ENCODE assay signal across 8 cellular contexts in the genomic region with DNA sequence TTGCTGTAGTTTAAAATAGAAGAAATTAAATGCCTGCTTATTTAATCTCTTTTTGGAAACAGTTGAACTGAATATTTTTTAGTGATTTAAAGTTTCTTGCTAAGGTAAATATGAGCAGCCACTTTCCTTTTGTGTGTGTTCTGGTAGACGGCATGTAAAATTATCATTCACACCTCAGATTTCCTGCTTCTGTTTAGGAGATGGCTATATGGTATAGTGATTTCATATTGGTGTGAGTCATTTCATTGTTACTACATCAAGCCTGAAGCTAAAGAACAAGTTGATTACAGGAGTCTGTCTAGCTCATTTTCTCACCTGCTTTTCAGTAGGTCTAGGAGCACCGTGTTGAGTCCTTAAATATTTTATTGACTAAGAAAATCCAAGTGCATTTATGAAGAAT. TPM values are rescaled to one million over a fixed set of nuclear protein-coding genes. Genes with fewer than 3 reads are reported as not detected.
A peak's percentile ranks its signal among the peaks of the same experiment; 100 is the strongest.
DNase-seq lines count a peak whose midpoint lies in the region; ATAC-seq and TF ChIP-seq lines count a peak whose summit lies in the region.

No MANE protein-coding gene starts in this region.

- H3K27ac Mint-ChIP-seq in activated naive CD8-positive, alpha-beta T cell, result peak overlapping the region; percentile 77
- H3K27ac Mint-ChIP-seq in natural killer cell, result peak overlapping the region; percentile 94 to 97

- H3K9me3 Mint-ChIP-seq in activated naive CD8-positive, alpha-beta T cell (ENCODE audit: low read depth), result no peaks in the 10 kb centered on the region
- no peaks in the 10 kb centered on the region for H3K9me3 Mint-ChIP-seq in natural killer cell

- peak overlapping the region; percentile 81 for H3K4me3 Mint-ChIP-seq in activated naive CD8-positive, alpha-beta T cell
- H3K4me3 Mint-ChIP-seq in natural killer cell, result peak overlapping the region; percentile 76

- no peak for TF ChIP-seq CTCF in natural killer cell (IDR thresholded peaks at IDR 0.05)

- intact Hi-C loops in natural killer cell (cut with micrococcal nuclease), result no loop called here

- H3K36me3 Mint-ChIP-seq in activated naive CD8-positive, alpha-beta T cell, result no peaks in the 10 kb centered on the region
- no peaks in the 10 kb centered on the region for H3K36me3 Mint-ChIP-seq in natural killer cell

- peaks cover 50% of the 10 kb centered on the region for H3K4me1 Mint-ChIP-seq in activated naive CD8-positive, alpha-beta T cell (ENCODE audit: low read depth)
- H3K4me1 Mint-ChIP-seq in natural killer cell, result peaks cover 54 to 61% of the 10 kb centered on the region in 2 donors

- ATAC-seq in natural killer cell (peak; percentile 33 to 67 (median 53)), GM19035 (IDR thresholded peaks at IDR 0.05; ENCODE audit: unreplicated experiment) (no peak), HG02840 (IDR thresholded peaks at IDR 0.05; ENCODE audit: low FRiP score, unreplicated experiment) (no peak)

- no peaks in the 10 kb centered on the region for H3K27me3 Mint-ChIP-seq in activated naive CD8-positive, alpha-beta T cell
- H3K27me3 Mint-ChIP-seq in natural killer cell (ENCODE audit: low read depth in 2 of 2), result no peaks in the 10 kb centered on the region

- DNase-seq in ELR (ENCODE audit: low read depth) (peak; percentile 77), HPDE6-E6E7 (ENCODE audit: extremely low spot score) (peak; percentile 58), natural killer cell (no peak), NCI-H2171 treated with DMSO at 0.1 percent for 48 hours (lab: John Stamatoyannopoulos, UW) (no peak)
- no peak for DNase-seq in activated effector memory CD4-positive, alpha-beta T cell treated with Interleukin-2 at 50 U/mL for 16 hours

RNA-seq across cellular contexts. Expression of gene LRCH3, which starts 2.2 kb away (rescaled TPM):
- 10 to 100 TPM; 68.1 to 90.5 (median 90.3) TPM for total RNA-seq in natural killer cell

RNA-seq across cellular contexts. Expression of gene FYTTD1, which starts 43.6 kb away (rescaled TPM):
- 10 to 100 TPM; 58.0 to 75.6 (median 72.2) TPM for total RNA-seq in natural killer cell

RNA-seq across cellular contexts. Expression of gene RUBCN, which starts 56.5 kb away (rescaled TPM):
- 10 to 100 TPM; 51.2 to 58.5 (median 57.6) TPM for total RNA-seq in natural killer cell

Comparison
In these comparisons a context has a peak if more than half of its experiments do, and no peak if none do; other contexts are left out.
1. DNase-seq: peak in ELR (single experiment) and HPDE6-E6E7 (single experiment); none in natural killer cell (single experiment), NCI-H2171 treated with DMSO at 0.1 percent for 48 hours (single experiment) and activated effector memory CD4-positive, alpha-beta T cell treated with Interleukin-2 at 50 U/mL for 16 hours (single experiment).
2. ATAC-seq: peak in natural killer cell (3 of 3); none in GM19035 (single experiment) and HG02840 (single experiment).